Comparison of ENCODE assay signal across 16 cellular contexts in the genomic region with DNA sequence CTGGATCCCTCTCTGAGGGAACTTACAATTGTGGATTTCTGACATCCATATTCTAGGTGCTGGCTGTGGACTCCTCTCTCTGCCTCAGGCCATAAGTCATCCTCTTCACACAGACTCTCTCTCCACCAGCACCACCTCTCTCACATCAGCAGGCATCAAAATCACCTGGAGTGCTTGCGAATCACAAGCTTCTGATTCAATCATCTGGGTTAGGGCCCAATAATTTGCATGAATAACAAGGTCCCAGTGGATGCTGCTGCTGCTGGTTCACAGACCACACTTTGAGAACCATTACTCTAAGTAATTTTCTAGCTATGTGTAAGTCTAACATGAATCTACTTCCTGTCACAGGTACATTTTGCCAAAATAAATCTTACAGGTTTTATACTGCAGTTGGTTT.
A peak's percentile ranks its signal among the peaks of the same experiment; 100 is the strongest.
DNase-seq lines count a peak whose midpoint lies in the region; ATAC-seq and TF ChIP-seq lines count a peak whose summit lies in the region.
"Had no signal": no experiment of that assay in that cellular context is flagged by ENCODE, and none has a peak within 500 bp of the region (broad histone marks: within the 10 kb centered on the region; RNA-seq: fewer than 3 reads in every experiment).

No MANE protein-coding gene starts in this region.

- no peak for TF ChIP-seq EP300 in SK-N-SH (IDR thresholded peaks at IDR 0.05; ENCODE audit: borderline replicate concordance in 1 of 2, low read depth in 1 of 2, low read length in 1 of 2)

- H2AFZ ChIP-seq in SK-N-SH (ENCODE audit: low read depth) (peak overlapping the region; percentile 86), OCI-LY3 (ENCODE audit: low read depth, low read length) (peak overlapping the region; percentile 48)

- no peaks in the 10 kb centered on the region for H3K27me3 Mint-ChIP-seq in central memory CD8-positive, alpha-beta T cell
- no peaks in the 10 kb centered on the region for H3K27me3 Mint-ChIP-seq in naive thymus-derived CD4-positive, alpha-beta T cell
- H3K27me3 Mint-ChIP-seq: stimulated activated memory B cell treated with anti-CD40 and anti-IgM and Interleukin-4, amounts not matched to agents 10 μg/mL and 1 μg/mL and 100 μg/mL, for 72 hours had no signal

- DNase-seq in SK-N-SH (no peak), HuH-7.5 (ENCODE audit: low spot score) (no peak), NCI-H1092 treated with DMSO at 0.1 percent for 48 hours (lab: John Stamatoyannopoulos, UW) (no peak), GM19238 (ENCODE audit: insufficient read length, low spot score) (no peak)
- no peak for DNase-seq in central memory CD8-positive, alpha-beta T cell (ENCODE audit: low spot score in 2 of 2)
- DNase-seq in naive thymus-derived CD4-positive, alpha-beta T cell, result no peak
- DNase-seq: activated CD4-positive, alpha-beta T cell treated with anti-CD3 and anti-CD28 coated beads, Interleukin-2, amount 50 U/mL, for 4 hours; Right ventricle myocardium superior; stimulated activated CD4-positive, alpha-beta T cell treated with anti-CD3 and anti-CD28 coated beads, Interleukin-4, amount 100 ng/mL, for 4 hours; T1000 had no signal

- peak overlapping the region in 1 of 2 experiments; percentile 48; a peak in 2 of 4 replicates for H3K27ac ChIP-seq in SK-N-SH (ENCODE audit: low read depth in 2 of 2, low read length in 1 of 2)
- H3K27ac ChIP-seq in OCI-LY3 (ENCODE audit: low read length), result no peak overlapping the region
- no peak overlapping the region for H3K27ac ChIP-seq in naive thymus-derived CD4-positive, alpha-beta T cell (ENCODE audit: low read depth, low read length)
- H3K27ac ChIP-seq: 22Rv1, right atrium auricular region had no signal

- peaks cover 4% of the 10 kb centered on the region for H3F3A ChIP-seq in SK-N-SH (replicated peaks; ENCODE audit: insufficient read depth)

- intact Hi-C loops in naive thymus-derived CD4-positive, alpha-beta T cell (cut with micrococcal nuclease), result no loop called here

- H3K4me2 ChIP-seq in SK-N-SH, result no peak overlapping the region
- H3K4me2 ChIP-seq in OCI-LY3 (ENCODE audit: low read length), result no peak overlapping the region

- WGBS in SK-N-SH (ENCODE audit: low lambda C conversion rate), result 89% methylated on average over 1 of the region's 1 CpG

- H3K9me3 ChIP-seq in SK-N-SH (no peaks in the 10 kb centered on the region), OCI-LY3 (ENCODE audit: insufficient read depth, low read length) (peaks cover 27% of the 10 kb centered on the region)
- H3K9me3 ChIP-seq in naive thymus-derived CD4-positive, alpha-beta T cell (ENCODE audit: control insufficient read depth in 2 of 3, low read length in 3 of 3), result peaks cover 0 to 16% (median 0%) of the 10 kb centered on the region in 3 experiments

- TF ChIP-seq RAD21 in SK-N-SH (IDR thresholded peaks at IDR 0.05; ENCODE audit: low read length), result no peak

- ATAC-seq in SK-N-SH treated with all-trans-retinoic acid at 6 μM for 48 hours, result no peak
- no peak for ATAC-seq in central memory CD8-positive, alpha-beta T cell (replicated peaks; ENCODE audit: extremely low read depth, poor library complexity, severe bottlenecking)
- no peak for ATAC-seq in naive thymus-derived CD4-positive, alpha-beta T cell
- ATAC-seq: stimulated activated memory B cell treated with anti-CD40 and anti-IgM and Interleukin-4, amounts not matched to agents 10 μg/mL and 1 μg/mL and 100 μg/mL, for 72 hours had no signal

- peak overlapping the region; percentile 53 for H3K4me3 Mint-ChIP-seq in central memory CD8-positive, alpha-beta T cell
- H3K4me3 Mint-ChIP-seq in naive thymus-derived CD4-positive, alpha-beta T cell, result peak overlapping the region in 8 of 10 donors; percentile 14 to 66 (median 58)
- H3K4me3 Mint-ChIP-seq: nephron; stimulated activated memory B cell treated with anti-CD40 and anti-IgM and Interleukin-4, amounts not matched to agents 10 μg/mL and 1 μg/mL and 100 μg/mL, for 72 hours had no signal

- H3K79me2 ChIP-seq in SK-N-SH (ENCODE audit: insufficient read depth) (no peaks in the 10 kb centered on the region), OCI-LY3 (ENCODE audit: low read length) (no peaks in the 10 kb centered on the region)

- CTCF ChIA-PET in SK-N-SH (lab: Yijun Ruan, JAX), result no interaction called here
- CTCF ChIA-PET in naive thymus-derived CD4-positive, alpha-beta T cell (lab: Charles Lee), result interaction anchor here (0.6 kb wide), 1 partner anchor 13 kb away, joined by 3 read pairs; no protein-coding TSS in a partner anchor

- H3K9me2 ChIP-seq in SK-N-SH, result peaks cover 4% of the 10 kb centered on the region

- H3K4me3 ChIP-seq in SK-N-SH (ENCODE audit: low read depth in 2 of 2, low read length in 1 of 2) (peak overlapping the region in 1 of 2 experiments; percentile 1; a peak in 1 of 4 replicates), OCI-LY3 (ENCODE audit: low read length) (no peak overlapping the region)
- H3K4me3 ChIP-seq in naive thymus-derived CD4-positive, alpha-beta T cell (ENCODE audit: low read length), result no peak overlapping the region
- H3K4me3 ChIP-seq: right atrium auricular region had no signal

- H3K4me1 ChIP-seq in SK-N-SH (ENCODE audit: control insufficient read depth in 1 of 2, insufficient read depth in 2 of 2, low read depth in 1 of 2, low read length in 1 of 2) (no peaks in the 10 kb centered on the region), OCI-LY3 (ENCODE audit: low read length) (no peaks in the 10 kb centered on the region)
- H3K4me1 ChIP-seq in naive thymus-derived CD4-positive, alpha-beta T cell (ENCODE audit: control insufficient read depth in 2 of 2, insufficient read depth in 2 of 2, low read length in 2 of 2), result peaks cover 0 to 4% of the 10 kb centered on the region in 2 donors
- H3K4me1 ChIP-seq: right atrium auricular region had no signal

- H3K9ac ChIP-seq in SK-N-SH (peak overlapping the region; percentile 26; the same call in 1 of the 2 replicates), OCI-LY3 (ENCODE audit: low read length) (no peak overlapping the region)

- TF ChIP-seq CTCF in SK-N-SH (IDR thresholded peaks at IDR 0.05), result no peak
- no peak for TF ChIP-seq CTCF in OCI-LY3 (IDR thresholded peaks at IDR 0.05; ENCODE audit: low read depth, low read length)

- H3K36me3 Mint-ChIP-seq in central memory CD8-positive, alpha-beta T cell (ENCODE audit: insufficient read depth), result no peaks in the 10 kb centered on the region
- peaks cover 0 to 9% (median 4%) of the 10 kb centered on the region in 5 donors for H3K36me3 Mint-ChIP-seq in naive thymus-derived CD4-positive, alpha-beta T cell
- H3K36me3 Mint-ChIP-seq: stimulated activated memory B cell treated with anti-CD40 and anti-IgM and Interleukin-4, amounts not matched to agents 10 μg/mL and 1 μg/mL and 100 μg/mL, for 72 hours had no signal

- peak overlapping the region; percentile 78 for H3K27ac Mint-ChIP-seq in central memory CD8-positive, alpha-beta T cell (ENCODE audit: low read depth)
- H3K27ac Mint-ChIP-seq in naive thymus-derived CD4-positive, alpha-beta T cell, result peak overlapping the region in 8 of 9 donors; percentile 47 to 90 (median 72)
- H3K27ac Mint-ChIP-seq: nephron; stimulated activated memory B cell treated with anti-CD40 and anti-IgM and Interleukin-4, amounts not matched to agents 10 μg/mL and 1 μg/mL and 100 μg/mL, for 72 hours had no signal

- H4K20me1 ChIP-seq in SK-N-SH (ENCODE audit: insufficient read depth), result no peaks in the 10 kb centered on the region
- no peaks in the 10 kb centered on the region for H4K20me1 ChIP-seq in OCI-LY3 (ENCODE audit: insufficient read depth, low read length)

- POLR2A ChIA-PET in SK-N-SH (lab: Yijun Ruan, JAX), result no interaction called here
- POLR2A ChIA-PET in naive thymus-derived CD4-positive, alpha-beta T cell (lab: Charles Lee), result no interaction called here

- H3K27me3 ChIP-seq in SK-N-SH (ENCODE audit: insufficient read depth) (no peaks in the 10 kb centered on the region), OCI-LY3 (ENCODE audit: low read depth, low read length) (no peaks in the 10 kb centered on the region)
- H3K27me3 ChIP-seq in naive thymus-derived CD4-positive, alpha-beta T cell (ENCODE audit: control insufficient read depth in 2 of 2, insufficient read depth in 2 of 2, low read length in 2 of 2), result no peaks in the 10 kb centered on the region
- H3K27me3 ChIP-seq: right atrium auricular region had no signal

- no peaks in the 10 kb centered on the region for H3K36me3 ChIP-seq in SK-N-SH (replicated peaks in 1 of 2; ENCODE audit: control insufficient read depth in 1 of 2, insufficient read depth in 2 of 2, low read length in 1 of 2)
- H3K36me3 ChIP-seq in OCI-LY3 (replicated peaks; ENCODE audit: low read depth, low read length), result peaks cover 18% of the 10 kb centered on the region
- H3K36me3 ChIP-seq in naive thymus-derived CD4-positive, alpha-beta T cell (ENCODE audit: control insufficient read depth in 2 of 3, insufficient read depth in 3 of 3, low read length in 3 of 3), result no peaks in the 10 kb centered on the region
- H3K36me3 ChIP-seq: right atrium auricular region had no signal

- H3K9me3 Mint-ChIP-seq in central memory CD8-positive, alpha-beta T cell, result peaks cover 16% of the 10 kb centered on the region
- peaks cover 4 to 36% (median 17%) of the 10 kb centered on the region in 11 donors for H3K9me3 Mint-ChIP-seq in naive thymus-derived CD4-positive, alpha-beta T cell

- H3K4me1 Mint-ChIP-seq in central memory CD8-positive, alpha-beta T cell, result peaks cover 8% of the 10 kb centered on the region
- peaks cover 3 to 19% (median 12%) of the 10 kb centered on the region in 7 donors for H3K4me1 Mint-ChIP-seq in naive thymus-derived CD4-positive, alpha-beta T cell
- H3K4me1 Mint-ChIP-seq: nephron; stimulated activated memory B cell treated with anti-CD40 and anti-IgM and Interleukin-4, amounts not matched to agents 10 μg/mL and 1 μg/mL and 100 μg/mL, for 72 hours had no signal

TF ChIP-seq in SK-N-SH, 30 proteins besides CTCF, POLR2A, EP300 and RAD21 (continues in another document):
- TF ChIP-seq GABPA (IDR thresholded peaks at IDR 0.05; ENCODE audit: low read depth), result no peak
- TF ChIP-seq ELF1 (IDR thresholded peaks at IDR 0.05), result no peak
- TF ChIP-seq CHD2 (IDR thresholded peaks at IDR 0.05; ENCODE audit: low read length, partially characterized antibody), result no peak
- no peak for TF ChIP-seq TAF1 (IDR thresholded peaks at IDR 0.05; ENCODE audit: borderline replicate concordance, low read depth, low read length)
- no peak for TF ChIP-seq MAX (IDR thresholded peaks at IDR 0.05; ENCODE audit: low read depth)

TF ChIP-seq in SK-N-SH treated with all-trans-retinoic acid at 6 μM for 48 hours, 23 proteins besides CTCF, POLR2A, EP300 and RAD21 (continues in another document):
- TF ChIP-seq OSR1 (CRISPR knock-in tag; IDR thresholded peaks at IDR 0.05) (no peak), CSDC2 (CRISPR knock-in tag; IDR thresholded peaks at IDR 0.05) (no peak), ESRRG (CRISPR knock-in tag; IDR thresholded peaks at IDR 0.05) (no peak), RARB (CRISPR knock-in tag; IDR thresholded peaks at IDR 0.05) (no peak)
